25 cellular contexts compared by ENCODE assay signal in the genomic region with DNA sequence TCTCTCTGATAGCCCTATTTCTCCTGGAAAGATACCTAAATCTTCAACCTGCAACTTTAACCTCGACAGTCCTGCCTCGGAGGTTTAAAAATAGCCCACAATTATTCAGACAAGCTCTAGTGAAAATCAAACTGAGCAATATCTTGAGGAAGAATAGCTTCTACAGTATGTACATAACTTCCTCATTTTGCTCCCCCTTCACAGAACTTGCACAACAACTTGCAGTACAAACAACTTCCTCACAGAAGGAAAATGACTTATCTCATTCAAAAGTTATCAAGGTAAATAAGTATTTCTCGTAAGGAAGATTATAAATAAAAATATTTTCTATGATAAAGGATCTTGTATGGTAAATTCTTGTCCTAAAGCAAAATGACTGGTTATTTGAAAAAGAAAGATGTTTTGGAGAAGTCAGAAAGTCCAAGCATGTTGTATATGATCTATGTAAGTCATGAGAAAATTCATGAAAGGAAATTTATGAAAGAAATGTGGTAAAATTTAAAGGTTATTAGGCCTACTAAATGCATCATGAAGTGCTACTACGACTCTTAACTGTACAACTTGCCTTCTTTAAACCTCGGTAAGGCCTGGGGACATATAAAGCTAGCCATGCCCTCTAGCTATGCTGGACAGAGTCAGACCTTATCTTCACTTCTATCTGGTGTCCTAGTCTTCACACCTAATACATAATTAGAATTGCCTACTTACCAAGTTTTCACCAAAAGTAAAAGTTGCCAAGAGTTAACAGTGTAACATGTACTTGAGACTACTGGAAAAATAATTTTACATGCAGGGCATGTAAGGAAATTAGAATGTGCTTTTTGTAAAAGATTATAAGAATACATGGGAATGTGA.
DNase-seq lines count a peak whose midpoint lies in the region; FAIRE-seq and TF ChIP-seq lines count a peak whose summit lies in the region.
"Had no signal": no experiment of that assay in that cellular context is flagged by ENCODE, and none has a peak within 500 bp of the region (broad histone marks: within the 10 kb centered on the region; RNA-seq: fewer than 3 reads in every experiment).

No MANE protein-coding gene starts in this region.

- intact Hi-C loops in OCI-LY7 (cut with micrococcal nuclease; ENCODE audit: unreplicated experiment): no loop called here

- no peaks in the 10 kb centered on the region for H3K4me1 Mint-ChIP-seq in endodermal cell
- H3K4me1 Mint-ChIP-seq: activated CD4-positive, alpha-beta T cell treated with anti-CD3 and anti-CD28 coated beads, Interleukin-2, amount 10 ng/mL, durations not matched to agents 7 days and 5 days; CD8-positive, alpha-beta memory T cell; memory B cell; T-cell had no signal

- H3K4me2 ChIP-seq in OCI-LY7 (ENCODE audit: low read length): no peak overlapping the region

- DNase-seq in GF-D8 (lab: John Stamatoyannopoulos, UW) (peak; percentile 64), M059J (ENCODE audit: low read depth) (peak; percentile 0), OCI-LY7 (ENCODE audit: low spot score) (peak; percentile 31), endodermal cell (no peak), DMS153 treated with DMSO at 0.1 percent for 48 hours (lab: John Stamatoyannopoulos, UW; ENCODE audit: unreplicated experiment) (no peak), urothelium cell line (ENCODE audit: low spot score) (no peak)
- DNase-seq in stimulated activated CD4-positive, alpha-beta T cell treated with anti-CD3 and anti-CD28 coated beads, Interleukin-4, amount 100 ng/mL, for 4 hours: no peak
- DNase-seq: activated CD4-positive, alpha-beta T cell treated with anti-CD3 and anti-CD28 coated beads, Interleukin-2, amount 10 ng/mL, durations not matched to agents 7 days and 5 days; aorta; CD8-positive, alpha-beta memory T cell; central memory CD4-positive, alpha-beta T cell; EL; heart left ventricle; left cardiac atrium; NCI-H2081 treated with DMSO at 0.1 percent for 48 hours; nucleus accumbens; stimulated activated CD4-positive, alpha-beta T cell treated with anti-CD3 and anti-CD28 coated beads, Interleukin-2, amount 100 ng/mL, for 48 hours; stimulated activated naive CD4-positive, alpha-beta T cell; T-cell had no signal

- H3K4me1 ChIP-seq in OCI-LY7 (ENCODE audit: insufficient read depth, low read length, poor library complexity, severe bottlenecking) (no peaks in the 10 kb centered on the region), endodermal cell (ENCODE audit: control insufficient read depth, insufficient read depth, low read length) (no peaks in the 10 kb centered on the region)
- H3K4me1 ChIP-seq: heart left ventricle had no signal

- H3K9me3 Mint-ChIP-seq in endodermal cell: peaks cover 78% of the 10 kb centered on the region

- TF ChIP-seq CTCF in OCI-LY7 (conservative IDR thresholded peaks at IDR 0.05; ENCODE audit: low read length): no peak
- TF ChIP-seq CTCF in endodermal cell (conservative IDR thresholded peaks at IDR 0.05): no peak

- no peak for FAIRE-seq in urothelium cell line (lab: Jason Lieb, UNC)
- FAIRE-seq: H54 had no signal

- H3K4me3 Mint-ChIP-seq in endodermal cell: no peak overlapping the region
- H3K4me3 Mint-ChIP-seq: activated CD4-positive, alpha-beta T cell treated with anti-CD3 and anti-CD28 coated beads, Interleukin-2, amount 10 ng/mL, durations not matched to agents 7 days and 5 days; CD8-positive, alpha-beta memory T cell; memory B cell; T-cell had no signal

- no peaks in the 10 kb centered on the region for H3K27me3 Mint-ChIP-seq in endodermal cell (ENCODE audit: insufficient read depth)
- H3K27me3 Mint-ChIP-seq: activated CD4-positive, alpha-beta T cell treated with anti-CD3 and anti-CD28 coated beads, Interleukin-2, amount 10 ng/mL, durations not matched to agents 7 days and 5 days; memory B cell had no signal

- CTCF ChIA-PET in OCI-LY7 (lab: Charles Lee; ENCODE audit: unreplicated experiment): no interaction called here

- no peak overlapping the region for H3K9ac ChIP-seq in endodermal cell (ENCODE audit: extremely low read depth, low read length, poor library complexity, severe bottlenecking)

- H4K20me1 ChIP-seq in OCI-LY7 (ENCODE audit: insufficient read depth, low read length): no peaks in the 10 kb centered on the region

- no peak overlapping the region for H2AFZ ChIP-seq in OCI-LY7 (ENCODE audit: low read length)

- peaks cover 20% of the 10 kb centered on the region for H3K36me3 Mint-ChIP-seq in endodermal cell (ENCODE audit: low read depth)
- H3K36me3 Mint-ChIP-seq: CD8-positive, alpha-beta memory T cell; memory B cell; T-cell had no signal

- no peak overlapping the region for H3K4me3 ChIP-seq in OCI-LY7 (ENCODE audit: low read depth, low read length, poor library complexity, severe bottlenecking)
- H3K4me3 ChIP-seq in endodermal cell (ENCODE audit: low read length): peak overlapping the region; percentile 59
- H3K4me3 ChIP-seq: heart left ventricle, skin epidermis had no signal

- no peak overlapping the region for H3K27ac ChIP-seq in OCI-LY7 (ENCODE audit: low read depth, low read length, poor library complexity, severe bottlenecking)
- H3K27ac ChIP-seq in endodermal cell (ENCODE audit: low read depth, low read length): no peak overlapping the region
- H3K27ac ChIP-seq: epithelial cell of prostate, heart left ventricle, skin epidermis, VCaP had no signal

- H3K27me3 ChIP-seq in endodermal cell (ENCODE audit: control insufficient read depth, insufficient read depth, low read length, poor library complexity, severe bottlenecking): no peaks in the 10 kb centered on the region
- H3K27me3 ChIP-seq: heart left ventricle had no signal

- BruUV-seq in OCI-LY7 (replicated peaks; lab: Mats Ljungman, UMichigan): no TSS peak

- H3K79me2 ChIP-seq in OCI-LY7 (ENCODE audit: insufficient read depth, low read depth, low read length): no peaks in the 10 kb centered on the region

- no peaks in the 10 kb centered on the region for H3K9me2 ChIP-seq in OCI-LY7 (ENCODE audit: insufficient read depth, low read length)

- WGBS in endodermal cell (ENCODE audit: insufficient coverage in 1 of 2, insufficient read length in 1 of 2), 2 experiments: 65 to 86% methylated on average over 3 to 5 of the region's 5 CpGs

- H3K36me3 ChIP-seq in OCI-LY7 (ENCODE audit: insufficient read depth, low read length) (no peaks in the 10 kb centered on the region), endodermal cell (ENCODE audit: control insufficient read depth, insufficient read depth, low read length) (no peaks in the 10 kb centered on the region)
- H3K36me3 ChIP-seq: heart left ventricle had no signal

- POLR2A ChIA-PET in OCI-LY7 (lab: Charles Lee): no interaction called here

- peaks cover 32% of the 10 kb centered on the region for H3K9me3 ChIP-seq in OCI-LY7 (ENCODE audit: low read length)
- H3K9me3 ChIP-seq in endodermal cell (ENCODE audit: control insufficient read depth, low read length): peaks cover 73% of the 10 kb centered on the region

- H3K27ac Mint-ChIP-seq in endodermal cell: no peak overlapping the region
- H3K27ac Mint-ChIP-seq: activated CD4-positive, alpha-beta T cell treated with anti-CD3 and anti-CD28 coated beads, Interleukin-2, amount 10 ng/mL, durations not matched to agents 7 days and 5 days; activated naive CD4-positive, alpha-beta T cell treated with anti-CD3 and anti-CD28 coated beads, Interleukin-2, amount 50 U/mL, for 72 hours; CD8-positive, alpha-beta memory T cell; memory B cell; T-cell had no signal

Comparison
In these comparisons a context has a peak if more than half of its experiments do, and no peak if none do; other contexts are left out.
1. DNase-seq: peak in GF-D8 (single experiment), M059J (single experiment) and OCI-LY7 (single experiment); none in endodermal cell (single experiment), DMS153 treated with DMSO at 0.1 percent for 48 hours (single experiment), stimulated activated CD4-positive, alpha-beta T cell treated with anti-CD3 and anti-CD28 coated beads, Interleukin-4, amount 100 ng/mL, for 4 hours (0 of 2) and urothelium cell line (single experiment).